Comparison of ENCODE assay signal across 10 cellular contexts in genomic region chr1:64948905-64949833, GRCh38. TPM values are rescaled to one million over a fixed set of nuclear protein-coding genes. Genes with fewer than 3 reads are reported as not detected.
DNase-seq lines count a peak whose midpoint lies in the region; ATAC-seq and TF ChIP-seq lines count a peak whose summit lies in the region.
"Had no signal": no experiment of that assay in that cellular context is flagged by ENCODE, and none has a peak within 500 bp of the region (broad histone marks: within the 10 kb centered on the region; RNA-seq: fewer than 3 reads in every experiment).

No MANE protein-coding gene starts in this region.

- no peak for ATAC-seq in HG03460 (IDR thresholded peaks at IDR 0.05; ENCODE audit: unreplicated experiment)
- ATAC-seq in GM21529 (IDR thresholded peaks at IDR 0.05; ENCODE audit: unreplicated experiment): no peak

- intact Hi-C loops in CD14-positive monocyte (cut with micrococcal nuclease): no loop called here
- intact Hi-C loops in activated naive CD4-positive, alpha-beta T cell treated with anti-CD3 and anti-CD28 coated beads for 36 hours (cut with micrococcal nuclease): loop anchor here (1.0 kb wide), 6 partner anchors 8 to 54 kb away; no protein-coding TSS in a partner anchor

- H3K27me3 Mint-ChIP-seq in CD14-positive monocyte (ENCODE audit: low read depth in 3 of 3): peaks cover 0 to 2% (median 0%) of the 10 kb centered on the region in 3 donors
- no peaks in the 10 kb centered on the region for H3K27me3 Mint-ChIP-seq in activated naive CD4-positive, alpha-beta T cell treated with anti-CD3 and anti-CD28 coated beads for 36 hours (ENCODE audit: low read depth)

- peaks cover 1 to 5% of the 10 kb centered on the region in 2 donors for H3K36me3 Mint-ChIP-seq in CD14-positive monocyte
- no peaks in the 10 kb centered on the region for H3K36me3 Mint-ChIP-seq in activated naive CD4-positive, alpha-beta T cell treated with anti-CD3 and anti-CD28 coated beads for 36 hours (ENCODE audit: low read depth)

- H3K9me3 Mint-ChIP-seq in CD14-positive monocyte: no peaks in the 10 kb centered on the region
- H3K9me3 Mint-ChIP-seq in activated naive CD4-positive, alpha-beta T cell treated with anti-CD3 and anti-CD28 coated beads for 36 hours: no peaks in the 10 kb centered on the region

- CTCF ChIA-PET in activated naive CD4-positive, alpha-beta T cell treated with anti-CD3 and anti-CD28 coated beads for 36 hours (lab: Charles Lee): interaction anchor here (1.2 kb wide), 1 partner anchor 72 kb away, joined by 3 read pairs; no protein-coding TSS in a partner anchor

- no peaks in the 10 kb centered on the region for H3K27me3 ChIP-seq in HUES6 (ENCODE audit: control insufficient read depth, insufficient read depth, low read length)

- DNase-seq in CD14-positive monocyte (ENCODE audit: low spot score) (no peak), lung microvascular endothelial cell (ENCODE audit: low read depth in 2 of 2) (peak; percentile 35 to 59), MV-4-11 (lab: John Stamatoyannopoulos, UW) (no peak), retina (no peak)
- peak; percentile 83 for DNase-seq in activated naive CD4-positive, alpha-beta T cell treated with anti-CD3 and anti-CD28 coated beads for 36 hours
- DNase-seq: NCI-H446 treated with DMSO at 0.1 percent for 48 hours had no signal

- peak overlapping the region; percentile 56 for H3K27ac ChIP-seq in HUES6 (ENCODE audit: low read depth, low read length)

- H3K27ac Mint-ChIP-seq in CD14-positive monocyte: peak overlapping the region in 6 of 7 donors; percentile 4 to 76 (median 38)
- H3K27ac Mint-ChIP-seq in activated naive CD4-positive, alpha-beta T cell treated with anti-CD3 and anti-CD28 coated beads for 36 hours: peak overlapping the region; percentile 94

- H3K9me3 ChIP-seq in HUES6 (ENCODE audit: control insufficient read depth, insufficient read depth, low read depth, low read length): no peaks in the 10 kb centered on the region

- H3K4me1 ChIP-seq in HUES6 (ENCODE audit: control insufficient read depth, insufficient read depth, low read length): peaks cover 10% of the 10 kb centered on the region

- H3K4me3 Mint-ChIP-seq in CD14-positive monocyte: no peak overlapping the region
- H3K4me3 Mint-ChIP-seq in activated naive CD4-positive, alpha-beta T cell treated with anti-CD3 and anti-CD28 coated beads for 36 hours: peak overlapping the region; percentile 53

- H3K36me3 ChIP-seq in HUES6 (ENCODE audit: control insufficient read depth, insufficient read depth, low read length): no peaks in the 10 kb centered on the region

- no peak for TF ChIP-seq CTCF in CD14-positive monocyte (IDR thresholded peaks at IDR 0.05)

- no peak overlapping the region for H3K4me3 ChIP-seq in HUES6 (ENCODE audit: low read depth, low read length)
- H3K4me3 ChIP-seq: skin epidermis had no signal

- peak overlapping the region; percentile 47 for H3K9ac ChIP-seq in HUES6 (ENCODE audit: low read length)

- H3K4me1 Mint-ChIP-seq in CD14-positive monocyte: peaks cover 37% of the 10 kb centered on the region
- H3K4me1 Mint-ChIP-seq in activated naive CD4-positive, alpha-beta T cell treated with anti-CD3 and anti-CD28 coated beads for 36 hours (ENCODE audit: low read depth): peaks cover 79% of the 10 kb centered on the region

RNA-seq across cellular contexts. Expression of gene JAK1, which starts 17.2 kb away (rescaled TPM):
- polyA plus RNA-seq in CD14-positive monocyte: 10 to 100 TPM; 43.1 to 72.6 TPM
- 100 to 1,000 TPM; 139 to 140 TPM for total RNA-seq in activated naive CD4-positive, alpha-beta T cell treated with anti-CD3 and anti-CD28 coated beads for 36 hours
- total RNA-seq in lung microvascular endothelial cell: 124 and 125 TPM in 2 replicates

Comparison
In these comparisons a context has a peak if more than half of its experiments do, and no peak if none do; other contexts are left out.
1. DNase-seq: peak in activated naive CD4-positive, alpha-beta T cell treated with anti-CD3 and anti-CD28 coated beads for 36 hours (single experiment) and lung microvascular endothelial cell (2 of 2); none in CD14-positive monocyte (single experiment), MV-4-11 (single experiment) and retina (single experiment).